Comparison of ENCODE assay signal across 18 cellular contexts in the genomic region with DNA sequence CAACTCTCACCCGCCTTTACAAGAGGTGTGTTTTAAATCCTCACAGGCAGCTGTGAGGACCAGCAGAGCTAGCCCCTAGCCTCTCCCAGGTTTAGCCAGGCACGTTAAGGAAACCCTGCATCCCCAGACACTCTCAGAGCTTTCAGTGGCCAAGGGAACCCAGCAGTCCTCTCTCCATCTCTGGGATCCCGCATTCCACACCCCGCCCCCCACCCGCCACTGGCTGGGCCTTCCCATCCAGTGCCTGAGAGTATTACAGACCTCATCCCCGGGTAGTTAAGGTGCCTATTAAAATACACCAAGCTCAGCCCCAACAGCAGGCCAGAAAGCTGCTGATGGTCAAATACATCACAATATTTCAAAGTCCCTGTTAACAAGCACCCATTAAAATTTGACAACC.
DNase-seq lines count a peak whose midpoint lies in the region; ATAC-seq and TF ChIP-seq lines count a peak whose summit lies in the region.
"Had no signal": no experiment of that assay in that cellular context is flagged by ENCODE, and none has a peak within 500 bp of the region (broad histone marks: within the 10 kb centered on the region; RNA-seq: fewer than 3 reads in every experiment).

No MANE protein-coding gene starts in this region.

- peak; percentile 84 for DNase-seq in H7
- no peak for DNase-seq in WTC11 (ENCODE audit: low spot score)
- peak; percentile 22 for DNase-seq in iPS-NIHi11 (ENCODE audit: low spot score)
- no peak for DNase-seq in aorta
- DNase-seq in DMS 273 (lab: John Stamatoyannopoulos, UW; ENCODE audit: unreplicated experiment), result no peak
- DNase-seq in naive thymus-derived CD4-positive, alpha-beta T cell, result no peak
- no peak for DNase-seq in NCI-H524 (lab: John Stamatoyannopoulos, UW)
- DNase-seq: CD8-positive, alpha-beta T cell; DMS153; GM23248; KBM-7; NCI-H1092 treated with DMSO at 0.1 percent for 48 hours; NCI-H146; NCI-H2029 treated with DMSO at 0.1 percent for 48 hours; NCI-H2171 treated with DMSO at 0.1 percent for 48 hours; NCI-H526 treated with DMSO at 0.1 percent for 48 hours had no signal

- ATAC-seq in WTC11 (peak; percentile 70), aorta (ENCODE audit: low FRiP score) (no peak)
- ATAC-seq in naive thymus-derived CD4-positive, alpha-beta T cell, result no peak
- ATAC-seq: CD8-positive, alpha-beta T cell; HCT116 had no signal

- intact Hi-C loops in aorta (cut with DNase I), result no loop called here
- intact Hi-C loops in naive thymus-derived CD4-positive, alpha-beta T cell (cut with micrococcal nuclease), result no loop called here

- H3K9me3 ChIP-seq in aorta (ENCODE audit: control insufficient read depth, low read length), result no peaks in the 10 kb centered on the region
- no peaks in the 10 kb centered on the region for H3K9me3 ChIP-seq in naive thymus-derived CD4-positive, alpha-beta T cell (ENCODE audit: control insufficient read depth in 2 of 3, low read length in 3 of 3)
- H3K9me3 ChIP-seq: SJSA1 had no signal

- H3K4me3 ChIP-seq in H7 (ENCODE audit: insufficient read depth, low read depth, low read length) (no peak overlapping the region), aorta (ENCODE audit: low read length in 2 of 2) (no peak overlapping the region)
- no peak overlapping the region for H3K4me3 ChIP-seq in naive thymus-derived CD4-positive, alpha-beta T cell (ENCODE audit: low read length)
- H3K4me3 ChIP-seq: GM23248, SJSA1 had no signal

- TF ChIP-seq CTCF in WTC11 (IDR thresholded peaks at IDR 0.05), result no peak

- no peak overlapping the region for H3K4me3 Mint-ChIP-seq in WTC11
- H3K4me3 Mint-ChIP-seq in naive thymus-derived CD4-positive, alpha-beta T cell, result no peak overlapping the region
- H3K4me3 Mint-ChIP-seq: CD8-positive, alpha-beta T cell had no signal

- H3K27me3 ChIP-seq in H7 (ENCODE audit: control insufficient read depth, insufficient read depth, low read length) (no peaks in the 10 kb centered on the region; the same call in 1 of the 2 replicates), aorta (ENCODE audit: control insufficient read depth in 1 of 2, insufficient read depth in 2 of 2, low read length in 1 of 2) (no peaks in the 10 kb centered on the region)
- no peaks in the 10 kb centered on the region for H3K27me3 ChIP-seq in naive thymus-derived CD4-positive, alpha-beta T cell (ENCODE audit: control insufficient read depth in 2 of 2, insufficient read depth in 2 of 2, low read length in 2 of 2)
- H3K27me3 ChIP-seq: SJSA1 had no signal

- H3K4me1 ChIP-seq in aorta (ENCODE audit: control insufficient read depth in 1 of 2, insufficient read depth in 2 of 2, low read length in 2 of 2), result no peaks in the 10 kb centered on the region
- no peaks in the 10 kb centered on the region for H3K4me1 ChIP-seq in naive thymus-derived CD4-positive, alpha-beta T cell (ENCODE audit: control insufficient read depth in 2 of 2, insufficient read depth in 2 of 2, low read length in 2 of 2)
- H3K4me1 ChIP-seq: SJSA1 had no signal

- H3K27ac ChIP-seq in aorta (ENCODE audit: low read depth in 1 of 2, low read length in 2 of 2), result peak overlapping the region; percentile 5 to 46
- H3K27ac ChIP-seq in naive thymus-derived CD4-positive, alpha-beta T cell (ENCODE audit: low read depth, low read length), result no peak overlapping the region
- H3K27ac ChIP-seq: GM23248, SJSA1 had no signal

- 52 to 53% methylated on average over 6 of the region's 6 CpGs for WGBS in aorta, 2 donors

- no peaks in the 10 kb centered on the region; the same call in 1 of the 2 replicates for H3K27me3 Mint-ChIP-seq in WTC11 (ENCODE audit: low read depth)
- H3K27me3 Mint-ChIP-seq in naive thymus-derived CD4-positive, alpha-beta T cell, result no peaks in the 10 kb centered on the region

- CTCF ChIA-PET in WTC11 (lab: Charles Lee), result interaction anchor here (0.7 to 1.6 kb wide), 7 partner anchors 11 to 216 kb away, joined by 3 to 5 read pairs (median 4); no protein-coding TSS in a partner anchor
- CTCF ChIA-PET in naive thymus-derived CD4-positive, alpha-beta T cell (lab: Charles Lee), result no interaction called here

- POLR2A ChIA-PET in WTC11 (lab: Charles Lee), result interaction anchor here (0.9 kb wide), 1 partner anchor 111 kb away, joined by 3 read pairs; no protein-coding TSS in a partner anchor
- POLR2A ChIA-PET in naive thymus-derived CD4-positive, alpha-beta T cell (lab: Charles Lee), result no interaction called here

- no peaks in the 10 kb centered on the region for H3K36me3 Mint-ChIP-seq in WTC11
- H3K36me3 Mint-ChIP-seq in naive thymus-derived CD4-positive, alpha-beta T cell, result peaks cover 0 to 2% (median 0%) of the 10 kb centered on the region in 5 donors
- H3K36me3 Mint-ChIP-seq: CD8-positive, alpha-beta T cell had no signal

- H3K27ac Mint-ChIP-seq in WTC11, result no peak overlapping the region
- H3K27ac Mint-ChIP-seq in naive thymus-derived CD4-positive, alpha-beta T cell, result no peak overlapping the region
- H3K27ac Mint-ChIP-seq: CD8-positive, alpha-beta T cell had no signal

- H3K4me1 Mint-ChIP-seq in WTC11, result peaks cover 31% of the 10 kb centered on the region
- peaks cover 0 to 5% (median 0%) of the 10 kb centered on the region in 7 donors for H3K4me1 Mint-ChIP-seq in naive thymus-derived CD4-positive, alpha-beta T cell

- H3K36me3 ChIP-seq in H7 (replicated peaks; ENCODE audit: control insufficient read depth, insufficient read depth, low read length) (no peaks in the 10 kb centered on the region), aorta (ENCODE audit: control insufficient read depth in 1 of 2, insufficient read depth in 2 of 2, low read length in 1 of 2) (no peaks in the 10 kb centered on the region)
- no peaks in the 10 kb centered on the region for H3K36me3 ChIP-seq in naive thymus-derived CD4-positive, alpha-beta T cell (ENCODE audit: control insufficient read depth in 2 of 3, insufficient read depth in 3 of 3, low read length in 3 of 3)
- H3K36me3 ChIP-seq: SJSA1 had no signal

- H3K9me3 Mint-ChIP-seq in WTC11, result peaks cover 3% of the 10 kb centered on the region
- H3K9me3 Mint-ChIP-seq in naive thymus-derived CD4-positive, alpha-beta T cell, result peaks cover 0 to 2% (median 0%) of the 10 kb centered on the region in 11 donors
- H3K9me3 Mint-ChIP-seq: CD8-positive, alpha-beta T cell had no signal

TF ChIP-seq in WTC11, 78 proteins besides CTCF, POLR2A, EP300 and RAD21 (continues in another document):
- TF ChIP-seq, protein P1, sequence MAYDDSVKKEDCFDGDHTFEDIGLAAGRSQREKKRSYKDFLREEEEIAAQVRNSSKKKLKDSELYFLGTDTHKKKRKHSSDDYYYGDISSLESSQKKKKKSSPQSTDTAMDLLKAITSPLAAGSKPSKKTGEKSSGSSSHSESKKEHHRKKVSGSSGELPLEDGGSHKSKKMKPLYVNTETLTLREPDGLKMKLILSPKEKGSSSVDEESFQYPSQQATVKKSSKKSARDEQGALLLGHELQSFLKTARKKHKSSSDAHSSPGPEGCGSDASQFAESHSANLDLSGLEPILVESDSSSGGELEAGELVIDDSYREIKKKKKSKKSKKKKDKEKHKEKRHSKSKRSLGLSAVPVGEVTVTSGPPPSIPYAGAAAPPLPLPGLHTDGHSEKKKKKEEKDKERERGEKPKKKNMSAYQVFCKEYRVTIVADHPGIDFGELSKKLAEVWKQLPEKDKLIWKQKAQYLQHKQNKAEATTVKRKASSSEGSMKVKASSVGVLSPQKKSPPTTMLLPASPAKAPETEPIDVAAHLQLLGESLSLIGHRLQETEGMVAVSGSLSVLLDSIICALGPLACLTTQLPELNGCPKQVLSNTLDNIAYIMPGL (CRISPR knock-in tag; IDR thresholded peaks at IDR 0.05), result no peak
- TF ChIP-seq MYBL2 (CRISPR knock-in tag; IDR thresholded peaks at IDR 0.05) (no peak), NR2C2 (CRISPR knock-in tag; IDR thresholded peaks at IDR 0.05) (no peak), TEAD4 (CRISPR knock-in tag; IDR thresholded peaks at IDR 0.05) (no peak)
- TF ChIP-seq, protein P2, sequence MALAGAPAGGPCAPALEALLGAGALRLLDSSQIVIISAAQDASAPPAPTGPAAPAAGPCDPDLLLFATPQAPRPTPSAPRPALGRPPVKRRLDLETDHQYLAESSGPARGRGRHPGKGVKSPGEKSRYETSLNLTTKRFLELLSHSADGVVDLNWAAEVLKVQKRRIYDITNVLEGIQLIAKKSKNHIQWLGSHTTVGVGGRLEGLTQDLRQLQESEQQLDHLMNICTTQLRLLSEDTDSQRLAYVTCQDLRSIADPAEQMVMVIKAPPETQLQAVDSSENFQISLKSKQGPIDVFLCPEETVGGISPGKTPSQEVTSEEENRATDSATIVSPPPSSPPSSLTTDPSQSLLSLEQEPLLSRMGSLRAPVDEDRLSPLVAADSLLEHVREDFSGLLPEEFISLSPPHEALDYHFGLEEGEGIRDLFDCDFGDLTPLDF (CRISPR knock-in tag; IDR thresholded peaks at IDR 0.05), result no peak
- TF ChIP-seq, protein P3, sequence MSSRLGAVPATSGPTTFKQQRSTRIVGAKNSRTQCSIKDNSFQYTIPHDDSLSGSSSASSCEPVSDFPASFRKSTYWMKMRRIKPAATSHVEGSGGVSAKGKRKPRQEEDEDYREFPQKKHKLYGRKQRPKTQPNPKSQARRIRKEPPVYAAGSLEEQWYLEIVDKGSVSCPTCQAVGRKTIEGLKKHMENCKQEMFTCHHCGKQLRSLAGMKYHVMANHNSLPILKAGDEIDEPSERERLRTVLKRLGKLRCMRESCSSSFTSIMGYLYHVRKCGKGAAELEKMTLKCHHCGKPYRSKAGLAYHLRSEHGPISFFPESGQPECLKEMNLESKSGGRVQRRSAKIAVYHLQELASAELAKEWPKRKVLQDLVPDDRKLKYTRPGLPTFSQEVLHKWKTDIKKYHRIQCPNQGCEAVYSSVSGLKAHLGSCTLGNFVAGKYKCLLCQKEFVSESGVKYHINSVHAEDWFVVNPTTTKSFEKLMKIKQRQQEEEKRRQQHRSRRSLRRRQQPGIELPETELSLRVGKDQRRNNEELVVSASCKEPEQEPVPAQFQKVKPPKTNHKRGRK (CRISPR knock-in tag; IDR thresholded peaks at IDR 0.05; ENCODE audit: borderline replicate concordance), result no peak
- TF ChIP-seq, protein P4, sequence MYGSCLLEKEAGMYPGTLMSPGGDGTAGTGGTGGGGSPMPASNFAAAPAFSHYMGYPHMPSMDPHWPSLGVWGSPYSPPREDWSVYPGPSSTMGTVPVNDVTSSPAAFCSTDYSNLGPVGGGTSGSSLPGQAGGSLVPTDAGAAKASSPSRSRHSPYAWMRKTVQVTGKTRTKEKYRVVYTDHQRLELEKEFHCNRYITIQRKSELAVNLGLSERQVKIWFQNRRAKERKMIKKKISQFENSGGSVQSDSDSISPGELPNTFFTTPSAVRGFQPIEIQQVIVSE (CRISPR knock-in tag; IDR thresholded peaks at IDR 0.05; ENCODE audit: borderline replicate concordance), result no peak

Comparison
In these comparisons a context has a peak if more than half of its experiments do, and no peak if none do; other contexts are left out.
1. DNase-seq: peak in H7 (single experiment) and iPS-NIHi11 (single experiment); none in WTC11 (single experiment), aorta (0 of 2), DMS 273 (single experiment), naive thymus-derived CD4-positive, alpha-beta T cell (0 of 9) and NCI-H524 (0 of 2).